27 cellular contexts compared by ENCODE assay signal in the genomic region with DNA sequence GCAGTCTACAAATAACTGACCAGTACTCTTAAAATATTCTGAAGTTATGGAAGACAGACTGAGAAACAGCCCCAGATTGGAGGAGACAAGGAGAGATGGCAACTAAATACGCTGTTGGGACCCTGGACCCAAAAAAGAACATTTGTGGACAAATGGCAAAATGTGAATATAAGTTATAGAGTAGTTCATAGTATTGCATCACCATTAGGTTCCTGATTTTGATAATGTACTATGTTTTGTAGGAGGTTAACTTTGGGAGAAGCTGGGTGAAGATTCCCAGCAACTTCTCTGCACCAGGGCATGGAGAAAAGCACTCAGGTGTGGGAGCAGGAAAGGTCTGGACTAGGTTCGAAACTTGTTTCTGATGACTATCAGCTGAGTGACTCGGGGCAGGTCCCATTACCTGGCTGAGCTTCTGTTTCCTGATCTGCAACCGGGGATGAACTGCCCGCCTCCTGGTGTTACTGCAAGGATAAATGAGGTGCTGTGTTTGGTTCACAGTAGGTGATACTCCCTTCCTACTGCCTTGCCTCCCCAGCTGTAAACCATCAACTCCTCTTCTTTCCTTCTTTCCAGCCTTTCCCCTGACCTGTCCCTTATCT.
"Had no signal": no experiment of that assay in that cellular context is flagged by ENCODE, and none has a peak within 500 bp of the region (broad histone marks: within the 10 kb centered on the region; RNA-seq: fewer than 3 reads in every experiment).

No MANE protein-coding gene starts in this region.

- DNase-seq: activated CD4-positive, alpha-beta T cell treated with anti-CD3 and anti-CD28 coated beads, Interleukin-2, amount 10 ng/mL, durations not matched to agents 7 days and 5 days; activated gamma-delta T cell treated with Interleukin-2 at 50 U/mL for 16 hours; activated T-cell treated with anti-CD3 and anti-CD28 coated beads, Interleukin-2, amount 50 U/mL, for 1 hour; brain microvascular endothelial cell; caudate nucleus; dermis blood vessel endothelial cell; effector CD8-positive, alpha-beta T cell; gastrocnemius medialis; hippocampal formation; left cardiac atrium; midbrain; nucleus accumbens; posterior cingulate gyrus; small intestine; stimulated activated CD4-positive, alpha-beta T cell treated with anti-CD3 and anti-CD28 coated beads, Interleukin-2, amount 100 ng/mL, for 24 hours; stomach; T-helper 2 cell; transverse colon; uterus had no signal

- H3K27ac Mint-ChIP-seq: activated CD4-positive, alpha-beta T cell treated with anti-CD3 and anti-CD28 coated beads, Interleukin-2, amount 10 ng/mL, durations not matched to agents 7 days and 5 days; activated naive CD4-positive, alpha-beta T cell treated with anti-CD3 and anti-CD28 coated beads, Interleukin-2, amount 50 U/mL, for 72 hours; natural killer cell treated with Interleukin-12 subunit alpha and Interleukin-12 subunit beta and Interleukin-15 and Interleukin-18, amount 100 ng/mL, for 72 hours; stimulated activated effector memory CD8-positive, alpha-beta T cell treated with anti-CD3 and anti-CD28 coated beads, Interleukin-12 subunit alpha, Interleukin-12 subunit beta, amount 100 ng/mL, for 72 hours had no signal

- H3K27ac ChIP-seq: brain microvascular endothelial cell, suprapubic skin, transverse colon, uterus, VCaP had no signal

- H3K9me3 Mint-ChIP-seq: activated naive CD4-positive, alpha-beta T cell treated with anti-CD3 and anti-CD28 coated beads, Interleukin-2, amount 50 U/mL, for 72 hours; natural killer cell treated with Interleukin-12 subunit alpha and Interleukin-12 subunit beta and Interleukin-15 and Interleukin-18, amount 100 ng/mL, for 72 hours; stimulated activated effector memory CD8-positive, alpha-beta T cell treated with anti-CD3 and anti-CD28 coated beads, Interleukin-12 subunit alpha, Interleukin-12 subunit beta, amount 100 ng/mL, for 72 hours had no signal

- ATAC-seq: activated CD4-positive, CD25-positive, alpha-beta regulatory T cell treated with anti-CD3 and anti-CD28 coated beads, Interleukin-2, amount 50 U/mL, for 24 hours; activated naive CD4-positive, alpha-beta T cell treated with anti-CD3 and anti-CD28 coated beads, Interleukin-2, amount 50 U/mL, for 72 hours; gastrocnemius medialis; left cardiac atrium; natural killer cell treated with Interleukin-12 subunit alpha and Interleukin-12 subunit beta and Interleukin-15 and Interleukin-18, amount 100 ng/mL, for 72 hours; sciatic nerve had no signal

- H3K4me3 ChIP-seq: ascending aorta, gastrocnemius medialis, stomach, suprapubic skin, transverse colon, uterus had no signal

- H3K27me3 ChIP-seq: ascending aorta, brain microvascular endothelial cell, gastrocnemius medialis, stomach, suprapubic skin, transverse colon, uterus had no signal

- H3K27me3 Mint-ChIP-seq: activated CD4-positive, alpha-beta T cell treated with anti-CD3 and anti-CD28 coated beads, Interleukin-2, amount 10 ng/mL, durations not matched to agents 7 days and 5 days had no signal

- H3K4me3 Mint-ChIP-seq: activated CD4-positive, alpha-beta T cell treated with anti-CD3 and anti-CD28 coated beads, Interleukin-2, amount 10 ng/mL, durations not matched to agents 7 days and 5 days; natural killer cell treated with Interleukin-12 subunit alpha and Interleukin-12 subunit beta and Interleukin-15 and Interleukin-18, amount 100 ng/mL, for 72 hours; stimulated activated effector memory CD8-positive, alpha-beta T cell treated with anti-CD3 and anti-CD28 coated beads, Interleukin-12 subunit alpha, Interleukin-12 subunit beta, amount 100 ng/mL, for 72 hours had no signal

- H3K36me3 ChIP-seq: ascending aorta, brain microvascular endothelial cell, gastrocnemius medialis, stomach, suprapubic skin, transverse colon, uterus had no signal

- FAIRE-seq: small intestine had no signal

- H3K9me3 ChIP-seq: ascending aorta, gastrocnemius medialis, stomach, suprapubic skin, transverse colon, uterus had no signal

- H3K4me1 ChIP-seq: uterus had no signal

- H3K36me3 Mint-ChIP-seq: activated naive CD4-positive, alpha-beta T cell treated with anti-CD3 and anti-CD28 coated beads, Interleukin-2, amount 50 U/mL, for 72 hours; natural killer cell treated with Interleukin-12 subunit alpha and Interleukin-12 subunit beta and Interleukin-15 and Interleukin-18, amount 100 ng/mL, for 72 hours; stimulated activated effector memory CD8-positive, alpha-beta T cell treated with anti-CD3 and anti-CD28 coated beads, Interleukin-12 subunit alpha, Interleukin-12 subunit beta, amount 100 ng/mL, for 72 hours had no signal
